ENCODE assay signal across 13 cellular contexts in genomic region chr9:110580850-110581249, GRCh38. TPM values are rescaled to one million over a fixed set of nuclear protein-coding genes. Genes with fewer than 3 reads are reported as not detected.
DNase-seq lines count a peak whose midpoint lies in the region; TF ChIP-seq lines count a peak whose summit lies in the region.
"Had no signal": no experiment of that assay in that cellular context is flagged by ENCODE, and none has a peak within 500 bp of the region (broad histone marks: within the 10 kb centered on the region; RNA-seq: fewer than 3 reads in every experiment).

No MANE protein-coding gene starts in this region.

- H3K27ac ChIP-seq in ACC112 (ENCODE audit: low read depth, low read length) (peak overlapping the region; percentile 80), PC-9 (peak overlapping the region; percentile 99), muscle layer of duodenum (ENCODE audit: low read length) (peak overlapping the region; percentile 50), ovary (no peak overlapping the region)

- H3K27me3 ChIP-seq in ACC112 (ENCODE audit: insufficient read depth, low read length) (no peaks in the 10 kb centered on the region), PC-9 (ENCODE audit: insufficient read depth, low read depth) (no peaks in the 10 kb centered on the region), muscle layer of duodenum (ENCODE audit: low read depth, low read length) (peaks cover 19% of the 10 kb centered on the region), ovary (no peaks in the 10 kb centered on the region)

- H3K36me3 ChIP-seq in ACC112 (ENCODE audit: insufficient read depth, low read length): no peaks in the 10 kb centered on the region
- H3K36me3 ChIP-seq in PC-9 (ENCODE audit: low read depth): no peaks in the 10 kb centered on the region
- no peaks in the 10 kb centered on the region for H3K36me3 ChIP-seq in muscle layer of duodenum (ENCODE audit: control insufficient read depth in 1 of 2, insufficient read depth in 2 of 2, low read length in 2 of 2)
- no peaks in the 10 kb centered on the region for H3K36me3 ChIP-seq in ovary

- H3K4me3 ChIP-seq in ACC112 (ENCODE audit: low read depth, low read length) (peak overlapping the region; percentile 96), PC-9 (peak overlapping the region; percentile 65; the same call in 1 of the 2 replicates), muscle layer of duodenum (ENCODE audit: low read depth in 1 of 2, low read length in 2 of 2) (peak overlapping the region in 1 of 2 donors; percentile 73), ovary (no peak overlapping the region)

- WGBS in ovary, 3 donors: 78 to 87% (median 82%) methylated on average over 6 of the region's 6 CpGs

- no peak for TF ChIP-seq EP300 in ovary (IDR thresholded peaks at IDR 0.05)

- no peak overlapping the region for H2AFZ ChIP-seq in ACC112 (ENCODE audit: low read length, unreplicated experiment)
- no peak overlapping the region for H2AFZ ChIP-seq in PC-9

- BruUV-seq in PC-9 (replicated peaks; lab: Mats Ljungman, UMichigan): no TSS peak

- H3K9me3 ChIP-seq in PC-9 (ENCODE audit: insufficient read depth, low read depth): no peaks in the 10 kb centered on the region; the same call in 1 of the 2 replicates
- H3K9me3 ChIP-seq in muscle layer of duodenum (ENCODE audit: control insufficient read depth in 1 of 2, low read length in 2 of 2): no peaks in the 10 kb centered on the region
- H3K9me3 ChIP-seq in ovary: no peaks in the 10 kb centered on the region

- H4K20me1 ChIP-seq in PC-9 (ENCODE audit: insufficient read depth): no peaks in the 10 kb centered on the region

- DNase-seq in PC-9 (peak; percentile 31 to 93), fibroblast of gingiva (ENCODE audit: low read depth) (peak; percentile 71), NCI-H2171 treated with DMSO at 0.1 percent for 48 hours (lab: John Stamatoyannopoulos, UW) (no peak), NCI-H774 (lab: John Stamatoyannopoulos, UW) (no peak), ovary (no peak), NCI-H510A treated with DMSO at 0.1 percent for 48 hours (lab: John Stamatoyannopoulos, UW) (no peak)
- DNase-seq: activated T-cell treated with anti-CD3 and anti-CD28 coated beads, Interleukin-2, amount 50 U/mL, for 72 hours; natural killer cell; NCI-H187 treated with DMSO at 0.1 percent for 48 hours; NCI-H524 treated with DMSO at 0.1 percent for 48 hours had no signal

- intact Hi-C loops in PC-9 (cut with micrococcal nuclease; ENCODE audit: unreplicated experiment) (loop anchor here (2.0 kb wide), 1 partner anchor 42 kb away; no protein-coding TSS in a partner anchor), ovary (cut with DNase I) (no loop called here)

- peak overlapping the region; percentile 89 for H3K4me2 ChIP-seq in PC-9

- peaks cover 26% of the 10 kb centered on the region for H3K79me2 ChIP-seq in ACC112 (ENCODE audit: control insufficient read depth, insufficient read depth, low read length, unreplicated experiment)
- H3K79me2 ChIP-seq in PC-9 (ENCODE audit: low read depth): peaks cover 25% of the 10 kb centered on the region

- TF ChIP-seq CTCF in PC-9 (conservative IDR thresholded peaks at IDR 0.05) (no peak), ovary (IDR thresholded peaks at IDR 0.05) (no peak)

- H3F3A ChIP-seq in PC-9 (ENCODE audit: insufficient read depth, low read depth): peaks cover 25% of the 10 kb centered on the region

- H3K9me2 ChIP-seq in PC-9 (ENCODE audit: insufficient read depth): no peaks in the 10 kb centered on the region; the same call in 1 of the 2 replicates

- CTCF ChIA-PET in PC-9 (lab: Charles Lee): interaction anchor here (0.5 kb wide), 1 partner anchor 397 kb away, joined by 5 read pairs; no protein-coding TSS in a partner anchor

- TF ChIP-seq POLR2A in ovary (IDR thresholded peaks at IDR 0.05): no peak

- H3K4me1 ChIP-seq in ACC112 (ENCODE audit: control insufficient read depth, insufficient read depth, low read length, unreplicated experiment) (peaks cover 36% of the 10 kb centered on the region), PC-9 (replicated peaks; ENCODE audit: insufficient read depth) (peaks cover 52% of the 10 kb centered on the region), muscle layer of duodenum (ENCODE audit: control insufficient read depth in 1 of 2, insufficient read depth in 2 of 2, low read length in 2 of 2) (peaks cover 0 to 17% of the 10 kb centered on the region in 2 donors), ovary (ENCODE audit: insufficient read depth) (no peaks in the 10 kb centered on the region)

- POLR2A ChIA-PET in PC-9 (lab: Charles Lee; ENCODE audit: unreplicated experiment): no interaction called here

RNA-seq across cellular contexts. Expression of gene SVEP1, which starts 1.3 kb away (rescaled TPM):
- total RNA-seq in PC-9 (2021) (2.9 and 3.3 TPM in 2 replicates), ovary (10 to 100 TPM in 4 of 7 donors, 1 to 10 TPM in 2, under 1 TPM in 1; 0.40 to 20.0 (median 13.3) TPM)
- polyA plus RNA-seq in ovary: 10 to 100 TPM in 1 of 2 donors, 1 to 10 TPM in 1; 1.2 to 23.1 TPM
- total RNA-seq: activated T-cell treated with anti-CD3 and anti-CD28 coated beads, Interleukin-2, amount 50 U/mL, for 72 hours; HepG2; natural killer cell had no signal
- polyA plus RNA-seq: HepG2 had no signal

Comparison
In these comparisons a context has a peak if more than half of its experiments do, and no peak if none do; other contexts are left out.
1. H3K27ac ChIP-seq: peak in ACC112 (single experiment), PC-9 (single experiment) and muscle layer of duodenum (single experiment); none in ovary (0 of 2).
2. DNase-seq: peak in PC-9 (2 of 2) and fibroblast of gingiva (single experiment); none in NCI-H2171 treated with DMSO at 0.1 percent for 48 hours (single experiment), NCI-H774 (single experiment), ovary (0 of 5) and NCI-H510A treated with DMSO at 0.1 percent for 48 hours (single experiment).